In the genomic region with DNA sequence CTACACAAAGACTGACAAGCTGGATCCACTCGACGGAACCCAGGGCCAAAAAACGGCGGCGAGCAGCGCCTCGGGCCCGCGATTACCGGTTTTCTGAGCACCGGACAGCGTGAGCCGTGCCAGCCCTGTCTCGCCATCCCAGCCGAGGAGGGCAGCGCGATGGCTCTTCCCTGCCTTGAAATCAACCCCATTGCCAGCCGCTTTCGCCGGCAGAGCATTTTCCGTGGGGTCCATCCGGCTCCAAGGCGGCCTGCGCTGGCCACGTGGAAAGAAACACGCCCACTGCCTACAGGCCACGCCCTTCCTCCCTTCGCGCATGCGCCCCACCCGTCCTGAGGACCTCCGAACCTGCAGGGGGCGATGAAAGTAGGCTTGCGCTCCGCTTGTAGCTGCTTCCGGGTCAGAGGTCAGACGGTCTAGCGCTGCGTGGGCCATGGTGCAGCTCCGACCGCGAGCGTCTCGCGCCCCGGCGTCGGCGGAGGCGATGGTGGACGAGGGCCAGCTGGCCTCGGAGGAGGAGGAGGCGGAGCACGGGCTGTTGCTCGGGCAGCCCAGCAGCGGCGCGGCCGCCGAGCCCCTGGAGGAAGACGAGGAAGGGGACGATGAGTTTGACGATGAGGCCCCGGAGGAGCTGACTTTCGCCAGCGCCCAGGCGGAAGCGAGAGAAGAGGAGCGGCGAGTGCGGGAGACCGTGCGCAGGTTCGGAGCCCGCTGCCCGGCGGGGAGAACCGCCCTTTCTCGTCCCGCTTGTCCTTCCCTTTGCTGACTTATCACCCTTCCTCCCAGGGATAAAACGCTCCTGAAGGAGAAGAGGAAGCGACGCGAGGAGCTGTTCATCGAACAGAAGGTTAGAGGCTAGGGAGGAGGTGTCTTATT, we compare ENCODE assay signal across 1 cellular context.
TF ChIP-seq lines count a peak whose summit lies in the region.

Gene NOL7, plus strand, starts transcription at position 410 of the 876 bp plus-strand sequence. Its CDS starts 24 bp downstream, at position 434.

TF ChIP-seq in GM12878, 131 proteins besides CTCF, POLR2A, EP300 and RAD21 (continued from another document and continues in another):
- no peak for TF ChIP-seq CUX1 (IDR thresholded peaks at IDR 0.05; ENCODE audit: insufficient replicate concordance, low read depth, low read length)
- TF ChIP-seq BHLHE40 (IDR thresholded peaks at IDR 0.05; ENCODE audit: borderline replicate concordance in 1 of 2, low read depth in 2 of 2, low read length in 1 of 2): peak; percentile 66 to 78; a peak in 3 of 4 replicates
- TF ChIP-seq ATF3 (IDR thresholded peaks at IDR 0.05; ENCODE audit: borderline replicate concordance, extremely low read depth, low read depth, low read length): peak; percentile 55; the same call in 1 of the 2 replicates
- TF ChIP-seq SMC3 (IDR thresholded peaks at IDR 0.05; ENCODE audit: borderline replicate concordance, low read length): no peak; the same call in 1 of the 2 replicates
- TF ChIP-seq, protein P1, sequence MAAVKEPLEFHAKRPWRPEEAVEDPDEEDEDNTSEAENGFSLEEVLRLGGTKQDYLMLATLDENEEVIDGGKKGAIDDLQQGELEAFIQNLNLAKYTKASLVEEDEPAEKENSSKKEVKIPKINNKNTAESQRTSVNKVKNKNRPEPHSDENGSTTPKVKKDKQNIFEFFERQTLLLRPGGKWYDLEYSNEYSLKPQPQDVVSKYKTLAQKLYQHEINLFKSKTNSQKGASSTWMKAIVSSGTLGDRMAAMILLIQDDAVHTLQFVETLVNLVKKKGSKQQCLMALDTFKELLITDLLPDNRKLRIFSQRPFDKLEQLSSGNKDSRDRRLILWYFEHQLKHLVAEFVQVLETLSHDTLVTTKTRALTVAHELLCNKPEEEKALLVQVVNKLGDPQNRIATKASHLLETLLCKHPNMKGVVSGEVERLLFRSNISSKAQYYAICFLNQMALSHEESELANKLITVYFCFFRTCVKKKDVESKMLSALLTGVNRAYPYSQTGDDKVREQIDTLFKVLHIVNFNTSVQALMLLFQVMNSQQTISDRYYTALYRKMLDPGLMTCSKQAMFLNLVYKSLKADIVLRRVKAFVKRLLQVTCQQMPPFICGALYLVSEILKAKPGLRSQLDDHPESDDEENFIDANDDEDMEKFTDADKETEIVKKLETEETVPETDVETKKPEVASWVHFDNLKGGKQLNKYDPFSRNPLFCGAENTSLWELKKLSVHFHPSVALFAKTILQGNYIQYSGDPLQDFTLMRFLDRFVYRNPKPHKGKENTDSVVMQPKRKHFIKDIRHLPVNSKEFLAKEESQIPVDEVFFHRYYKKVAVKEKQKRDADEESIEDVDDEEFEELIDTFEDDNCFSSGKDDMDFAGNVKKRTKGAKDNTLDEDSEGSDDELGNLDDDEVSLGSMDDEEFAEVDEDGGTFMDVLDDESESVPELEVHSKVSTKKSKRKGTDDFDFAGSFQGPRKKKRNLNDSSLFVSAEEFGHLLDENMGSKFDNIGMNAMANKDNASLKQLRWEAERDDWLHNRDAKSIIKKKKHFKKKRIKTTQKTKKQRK (IDR thresholded peaks at IDR 0.05; ENCODE audit: low read depth, low read length): no peak
- peak; percentile 81 for TF ChIP-seq RELB (IDR thresholded peaks at IDR 0.05; ENCODE audit: low read depth)
- no peak for TF ChIP-seq EED (IDR thresholded peaks at IDR 0.05; ENCODE audit: low read depth)
- TF ChIP-seq ETV6 (conservative IDR thresholded peaks at IDR 0.05 in 1 of 2, IDR thresholded peaks at IDR 0.05 in 1 of 2; ENCODE audit: borderline replicate concordance in 1 of 2, low read depth in 1 of 2): no peak
- peak; percentile 85 for TF ChIP-seq HCFC1 (IDR thresholded peaks at IDR 0.05; ENCODE audit: low read length)
- peak; percentile 98 for TF ChIP-seq MAX (IDR thresholded peaks at IDR 0.05; ENCODE audit: low read depth, low read length)
- TF ChIP-seq ZZZ3 (IDR thresholded peaks at IDR 0.05; ENCODE audit: control insufficient read depth, insufficient read length, low read depth): no peak
- TF ChIP-seq BCL11A (IDR thresholded peaks at IDR 0.05; ENCODE audit: low read depth, low read length): no peak
- no peak; a peak in 1 of 4 replicates for TF ChIP-seq IKZF2 (IDR thresholded peaks at IDR 0.05)
- TF ChIP-seq SUPT20H (IDR thresholded peaks at IDR 0.05; ENCODE audit: borderline replicate concordance, control insufficient read depth, low read depth, low read length): no peak
- TF ChIP-seq MXI1 (IDR thresholded peaks at IDR 0.05; ENCODE audit: low read depth, low read length): peak; percentile 99
- TF ChIP-seq CREB1 (IDR thresholded peaks at IDR 0.05; ENCODE audit: low read depth): peak; percentile 76
- TF ChIP-seq, protein P2, sequence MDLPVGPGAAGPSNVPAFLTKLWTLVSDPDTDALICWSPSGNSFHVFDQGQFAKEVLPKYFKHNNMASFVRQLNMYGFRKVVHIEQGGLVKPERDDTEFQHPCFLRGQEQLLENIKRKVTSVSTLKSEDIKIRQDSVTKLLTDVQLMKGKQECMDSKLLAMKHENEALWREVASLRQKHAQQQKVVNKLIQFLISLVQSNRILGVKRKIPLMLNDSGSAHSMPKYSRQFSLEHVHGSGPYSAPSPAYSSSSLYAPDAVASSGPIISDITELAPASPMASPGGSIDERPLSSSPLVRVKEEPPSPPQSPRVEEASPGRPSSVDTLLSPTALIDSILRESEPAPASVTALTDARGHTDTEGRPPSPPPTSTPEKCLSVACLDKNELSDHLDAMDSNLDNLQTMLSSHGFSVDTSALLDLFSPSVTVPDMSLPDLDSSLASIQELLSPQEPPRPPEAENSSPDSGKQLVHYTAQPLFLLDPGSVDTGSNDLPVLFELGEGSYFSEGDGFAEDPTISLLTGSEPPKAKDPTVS (IDR thresholded peaks at IDR 0.05; ENCODE audit: low read depth, low read length): no peak
- TF ChIP-seq JUND (IDR thresholded peaks at IDR 0.05; ENCODE audit: low read depth, low read length): no peak
- TF ChIP-seq PAX8 (IDR thresholded peaks at IDR 0.05): no peak
- TF ChIP-seq MEF2B (IDR thresholded peaks at IDR 0.05; ENCODE audit: partially characterized antibody, poor library complexity, severe bottlenecking): no peak
- peak; percentile 13; the same call in 1 of the 2 replicates for TF ChIP-seq CBX5 (IDR thresholded peaks at IDR 0.05; ENCODE audit: low read depth)
- TF ChIP-seq IKZF1 (conservative IDR thresholded peaks at IDR 0.05): peak; percentile 95
- peak; percentile 99 for TF ChIP-seq NR2C2 (IDR thresholded peaks at IDR 0.05; ENCODE audit: borderline replicate concordance, control insufficient read depth, insufficient read length, low read depth)
- TF ChIP-seq, protein P3, sequence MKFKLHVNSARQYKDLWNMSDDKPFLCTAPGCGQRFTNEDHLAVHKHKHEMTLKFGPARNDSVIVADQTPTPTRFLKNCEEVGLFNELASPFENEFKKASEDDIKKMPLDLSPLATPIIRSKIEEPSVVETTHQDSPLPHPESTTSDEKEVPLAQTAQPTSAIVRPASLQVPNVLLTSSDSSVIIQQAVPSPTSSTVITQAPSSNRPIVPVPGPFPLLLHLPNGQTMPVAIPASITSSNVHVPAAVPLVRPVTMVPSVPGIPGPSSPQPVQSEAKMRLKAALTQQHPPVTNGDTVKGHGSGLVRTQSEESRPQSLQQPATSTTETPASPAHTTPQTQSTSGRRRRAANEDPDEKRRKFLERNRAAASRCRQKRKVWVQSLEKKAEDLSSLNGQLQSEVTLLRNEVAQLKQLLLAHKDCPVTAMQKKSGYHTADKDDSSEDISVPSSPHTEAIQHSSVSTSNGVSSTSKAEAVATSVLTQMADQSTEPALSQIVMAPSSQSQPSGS (IDR thresholded peaks at IDR 0.05; ENCODE audit: low read length): no peak
- no peak for TF ChIP-seq ZBTB33 (IDR thresholded peaks at IDR 0.05)
- TF ChIP-seq NFXL1 (IDR thresholded peaks at IDR 0.05; ENCODE audit: borderline replicate concordance): no peak
- peak; percentile 74 to 86 for TF ChIP-seq EGR1 (IDR thresholded peaks at IDR 0.05; ENCODE audit: borderline replicate concordance in 1 of 2, low read depth in 2 of 2, low read length in 2 of 2)
- TF ChIP-seq, protein P4, sequence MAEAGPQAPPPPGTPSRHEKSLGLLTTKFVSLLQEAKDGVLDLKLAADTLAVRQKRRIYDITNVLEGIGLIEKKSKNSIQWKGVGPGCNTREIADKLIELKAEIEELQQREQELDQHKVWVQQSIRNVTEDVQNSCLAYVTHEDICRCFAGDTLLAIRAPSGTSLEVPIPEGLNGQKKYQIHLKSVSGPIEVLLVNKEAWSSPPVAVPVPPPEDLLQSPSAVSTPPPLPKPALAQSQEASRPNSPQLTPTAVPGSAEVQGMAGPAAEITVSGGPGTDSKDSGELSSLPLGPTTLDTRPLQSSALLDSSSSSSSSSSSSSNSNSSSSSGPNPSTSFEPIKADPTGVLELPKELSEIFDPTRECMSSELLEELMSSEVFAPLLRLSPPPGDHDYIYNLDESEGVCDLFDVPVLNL (IDR thresholded peaks at IDR 0.05; ENCODE audit: low read depth, low read length): no peak
- TF ChIP-seq MTA2 (IDR thresholded peaks at IDR 0.05; ENCODE audit: low read depth): peak; percentile 87
- TF ChIP-seq CHD1 (IDR thresholded peaks at IDR 0.05; ENCODE audit: low read depth, low read length): no peak
- TF ChIP-seq ZBED1 (IDR thresholded peaks at IDR 0.05; ENCODE audit: borderline replicate concordance): no peak
- TF ChIP-seq SIN3A (IDR thresholded peaks at IDR 0.05; ENCODE audit: low read depth, low read length): peak; percentile 93
- peak; percentile 81 for TF ChIP-seq SMAD5 (IDR thresholded peaks at IDR 0.05; ENCODE audit: low read depth)
- TF ChIP-seq STAT1 (conservative IDR thresholded peaks at IDR 0.05): peak; percentile 69; the same call in 1 of the 2 replicates
- TF ChIP-seq ZSCAN29 (IDR thresholded peaks at IDR 0.05): no peak
- TF ChIP-seq SPI1 (IDR thresholded peaks at IDR 0.05; ENCODE audit: borderline replicate concordance, insufficient read depth, low read depth, low read length): no peak
- TF ChIP-seq TARDBP (IDR thresholded peaks at IDR 0.05; ENCODE audit: borderline replicate concordance): 0 out of 2 replicates have a peak, but pooled peaks have one; percentile 15
- peak; percentile 86 for TF ChIP-seq GATAD2B (conservative IDR thresholded peaks at IDR 0.05; ENCODE audit: low read depth)
- TF ChIP-seq POLR2AphosphoS2 (IDR thresholded peaks at IDR 0.05; ENCODE audit: low read depth, low read length): peak; percentile 83; the same call in 1 of the 2 replicates
- no peak for TF ChIP-seq FOS (IDR thresholded peaks at IDR 0.05; ENCODE audit: borderline replicate concordance, extremely low read depth, insufficient read length)
